ENCODE assay signal across 18 cellular contexts in the genomic region with DNA sequence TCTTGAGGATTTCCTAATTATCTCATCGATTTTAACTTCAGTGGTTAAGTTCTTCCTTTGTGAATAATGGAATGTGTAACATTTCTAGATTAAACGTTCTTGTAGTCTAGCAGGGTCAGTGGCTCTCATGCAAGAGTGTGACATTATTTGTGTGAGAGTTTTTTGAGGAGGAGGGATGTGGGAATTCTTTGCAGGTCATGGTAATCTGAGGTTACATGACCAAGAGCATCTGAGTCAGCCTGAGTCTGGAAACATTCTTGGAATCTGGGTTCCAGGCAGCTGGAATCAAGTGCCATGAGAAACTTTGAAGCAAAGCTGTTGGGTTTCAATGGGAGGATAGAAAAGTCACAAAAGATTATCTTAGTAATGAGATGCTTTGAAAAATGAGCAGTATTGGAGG. TPM values are rescaled to one million over a fixed set of nuclear protein-coding genes. Genes with fewer than 3 reads are reported as not detected.
A peak's percentile ranks its signal among the peaks of the same experiment; 100 is the strongest.
DNase-seq lines count a peak whose midpoint lies in the region; ATAC-seq, FAIRE-seq and TF ChIP-seq lines count a peak whose summit lies in the region.
"Had no signal": no experiment of that assay in that cellular context is flagged by ENCODE, and none has a peak within 500 bp of the region (broad histone marks: within the 10 kb centered on the region; RNA-seq: fewer than 3 reads in every experiment).

No MANE protein-coding gene starts in this region.

- H3K27me3 ChIP-seq in HepG2 (ENCODE audit: control insufficient read depth in 1 of 2, insufficient read depth in 2 of 2, low read length in 2 of 2) (no peaks in the 10 kb centered on the region), right lobe of liver (no peaks in the 10 kb centered on the region)
- H3K27me3 ChIP-seq: tibial nerve had no signal

- H3K9ac ChIP-seq in HepG2 (ENCODE audit: insufficient read depth, low read depth, low read length), result no peak overlapping the region

- peaks cover 5 to 31% of the 10 kb centered on the region in 2 experiments for H3K36me3 ChIP-seq in HepG2 (replicated peaks in 1 of 2; ENCODE audit: control insufficient read depth in 1 of 2, insufficient read depth in 2 of 2, low read length in 2 of 2)
- H3K36me3 ChIP-seq in right lobe of liver, result no peaks in the 10 kb centered on the region
- H3K36me3 ChIP-seq: tibial nerve had no signal

- H3K9me3 ChIP-seq in HepG2 (ENCODE audit: low read length), result no peaks in the 10 kb centered on the region
- no peaks in the 10 kb centered on the region for H3K9me3 ChIP-seq in right lobe of liver
- H3K9me3 ChIP-seq: tibial nerve had no signal

- H3K79me2 ChIP-seq in HepG2 (ENCODE audit: insufficient read depth, low read length), result no peaks in the 10 kb centered on the region

- POLR2A ChIA-PET in HepG2 (lab: Yijun Ruan, JAX), result no interaction called here

- TF ChIP-seq EP300 in HepG2 (IDR thresholded peaks at IDR 0.05; ENCODE audit: low read depth in 2 of 2, low read length in 2 of 2) (no peak), HepG2 (CRISPR knock-in tag; IDR thresholded peaks at IDR 0.05; ENCODE audit: borderline replicate concordance) (no peak)

- CTCF ChIA-PET in HepG2 (lab: Yijun Ruan, JAX; ENCODE audit: low intra/inter-chr PET ratio, low total read pairs), result no interaction called here

- H3K4me1 ChIP-seq in HepG2 (ENCODE audit: insufficient read depth, low read length), result no peaks in the 10 kb centered on the region
- no peaks in the 10 kb centered on the region for H3K4me1 ChIP-seq in right lobe of liver
- H3K4me1 ChIP-seq: tibial nerve had no signal

- TF ChIP-seq POLR2A in HepG2 (IDR thresholded peaks at IDR 0.05; ENCODE audit: insufficient read depth in 1 of 2, low read depth in 2 of 2, low read length in 2 of 2) (no peak), right lobe of liver (IDR thresholded peaks at IDR 0.05) (no peak)

- no peak for FAIRE-seq in HepG2 (lab: Jason Lieb, UNC)
- FAIRE-seq: A204.1, GM19239, islet of Langerhans had no signal

- ATAC-seq in HepG2 (no peak), right lobe of liver (no peak)

- no peak overlapping the region for H3K4me2 ChIP-seq in HepG2 (ENCODE audit: low read depth, low read length)

- TF ChIP-seq CTCF in HepG2 (CRISPR knock-in tag; IDR thresholded peaks at IDR 0.05) (no peak), right lobe of liver (IDR thresholded peaks at IDR 0.05) (no peak)

- H3K4me3 ChIP-seq in HepG2 (replicated peaks in 1 of 3; ENCODE audit: insufficient read depth in 1 of 3, low read depth in 2 of 3, low read length in 3 of 3) (no peak overlapping the region), right lobe of liver (no peak overlapping the region)
- H3K4me3 ChIP-seq: tibial nerve had no signal

- no peaks in the 10 kb centered on the region for H4K20me1 ChIP-seq in HepG2 (ENCODE audit: insufficient read depth, low read length)

- in situ Hi-C loops in HepG2 (cut with HindIII; ENCODE audit: extremely low pct_ligation_motif_present, low pct_unique_long_range_greater_than_20kb), result no loop called here

- DNase-seq in HepG2 (ENCODE audit: low spot score) (no peak), right lobe of liver (no peak), amniotic epithelial cell (ENCODE audit: low read depth) (peak; percentile 87), foreskin melanocyte (peak; percentile 71), NCI-H2107 (lab: John Stamatoyannopoulos, UW) (no peak), amygdala (lab: John Stamatoyannopoulos, UW) (no peak), GM19238 (ENCODE audit: insufficient read length, low spot score) (no peak), NCI-H524 (lab: John Stamatoyannopoulos, UW) (no peak)
- DNase-seq: activated CD4-positive, alpha-beta T cell treated with anti-CD3 and anti-CD28 coated beads for 1 hour; endodermal cell; NCI-H1436 treated with DMSO at 0.1 percent for 48 hours; NCI-H446; nucleus accumbens; SIG-M5 had no signal

- 85% methylated on average over 2 of the region's 2 CpGs for WGBS in HepG2 (ENCODE audit: low lambda C conversion rate)
- 27% methylated on average over 2 of the region's 2 CpGs for WGBS in right lobe of liver (ENCODE audit: insufficient coverage, low coverage, low lambda C conversion rate, missing lambda C conversion rate)

- intact Hi-C loops in HepG2 (cut with micrococcal nuclease; ENCODE audit: unreplicated experiment), result no loop called here
- intact Hi-C loops in right lobe of liver (cut with DNase I), result no loop called here

- no peak overlapping the region for H3K27ac ChIP-seq in HepG2 (ENCODE audit: extremely low read length, insufficient read depth, low read length)
- H3K27ac ChIP-seq in right lobe of liver, result no peak overlapping the region
- H3K27ac ChIP-seq: tibial nerve had no signal

- no peak for TF ChIP-seq RAD21 in HepG2 (CRISPR knock-in tag; IDR thresholded peaks at IDR 0.05)

- no TSS peak for BruUV-seq in HepG2 (replicated peaks; lab: Mats Ljungman, UMichigan)

- H2AFZ ChIP-seq in HepG2 (ENCODE audit: low read length), result no peak overlapping the region

TF ChIP-seq in HepG2, 621 proteins besides CTCF, POLR2A, EP300 and RAD21:
- TF ChIP-seq ZNF883 (CRISPR knock-in tag; IDR thresholded peaks at IDR 0.05; ENCODE audit: not compliant biosample characterization), result no peak
- 0 out of 2 replicates have a peak, but pooled peaks have one; percentile 39 for TF ChIP-seq SSRP1 (CRISPR knock-in tag; IDR thresholded peaks at IDR 0.05)
- TF ChIP-seq PITX1 (CRISPR knock-in tag; IDR thresholded peaks at IDR 0.05), result no peak
- TF ChIP-seq ZNF605 (CRISPR knock-in tag; IDR thresholded peaks at IDR 0.05), result no peak
- TF ChIP-seq, protein P1, sequence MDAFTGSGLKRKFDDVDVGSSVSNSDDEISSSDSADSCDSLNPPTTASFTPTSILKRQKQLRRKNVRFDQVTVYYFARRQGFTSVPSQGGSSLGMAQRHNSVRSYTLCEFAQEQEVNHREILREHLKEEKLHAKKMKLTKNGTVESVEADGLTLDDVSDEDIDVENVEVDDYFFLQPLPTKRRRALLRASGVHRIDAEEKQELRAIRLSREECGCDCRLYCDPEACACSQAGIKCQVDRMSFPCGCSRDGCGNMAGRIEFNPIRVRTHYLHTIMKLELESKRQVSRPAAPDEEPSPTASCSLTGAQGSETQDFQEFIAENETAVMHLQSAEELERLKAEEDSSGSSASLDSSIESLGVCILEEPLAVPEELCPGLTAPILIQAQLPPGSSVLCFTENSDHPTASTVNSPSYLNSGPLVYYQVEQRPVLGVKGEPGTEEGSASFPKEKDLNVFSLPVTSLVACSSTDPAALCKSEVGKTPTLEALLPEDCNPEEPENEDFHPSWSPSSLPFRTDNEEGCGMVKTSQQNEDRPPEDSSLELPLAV (CRISPR knock-in tag; conservative IDR thresholded peaks at IDR 0.05; ENCODE audit: low read depth), result no peak
- TF ChIP-seq PAF1 (CRISPR knock-in tag; IDR thresholded peaks at IDR 0.05), result 0 out of 2 replicates have a peak, but pooled peaks have one; percentile 4

RNA-seq across cellular contexts. Expression of a gene that starts 49.5 kb away (rescaled TPM):
- total RNA-seq in HepG2 (2016; rRNA removed; fragmentation: Illumina TruSeq; extraction: Trizol), result 64.2 and 91.1 TPM in 2 replicates
- 8.4 and 10.9 TPM in 2 replicates for total RNA-seq in HepG2 (2016; cell fraction: cytosol; rRNA removed; fragmentation: Illumina TruSeq; extraction: Trizol; ENCODE audit: low read depth)
- total RNA-seq in HepG2 (2016; cell fraction: insoluble cytoplasmic fraction; rRNA removed; fragmentation: Illumina TruSeq; extraction: Trizol), result 66.0 and 90.6 TPM in 2 replicates
- 16.0 and 19.5 TPM in 2 replicates for total RNA-seq in HepG2 (2016; cell fraction: membrane; rRNA removed; fragmentation: Illumina TruSeq; extraction: Trizol)
- total RNA-seq in HepG2 (2016; cell fraction: nucleus; rRNA removed; fragmentation: Illumina TruSeq; extraction: Trizol), result 61.7 and 67.1 TPM in 2 replicates
- 265 and 274 TPM in 2 replicates for polyA plus RNA-seq in HepG2 (2011; rRNA removed)
- polyA plus RNA-seq in HepG2 (2011; cell fraction: cytosol; rRNA removed), result 91.6 and 146 TPM in 2 replicates
- 267 and 310 TPM in 2 replicates for polyA plus RNA-seq in HepG2 (2011; cell fraction: nucleus; rRNA removed)
- polyA plus RNA-seq in HepG2 (2012), result 133 and 173 TPM in 2 replicates
- polyA plus RNA-seq in HepG2 (2016; cell fraction: cytosol; fragmentation: Illumina TruSeq; extraction: Trizol; ENCODE audit: low read depth), result 4.9 and 5.5 TPM in 2 replicates
- 71.8 and 74.5 TPM in 2 replicates for polyA plus RNA-seq in HepG2 (2016; cell fraction: insoluble cytoplasmic fraction; fragmentation: Illumina TruSeq; extraction: Trizol; ENCODE audit: low read depth)
- 8.3 and 9.0 TPM in 2 replicates for polyA plus RNA-seq in HepG2 (2016; cell fraction: membrane; fragmentation: Illumina TruSeq; extraction: Trizol; ENCODE audit: low read depth)
- polyA plus RNA-seq in HepG2 (2016; cell fraction: nucleus; fragmentation: Illumina TruSeq; extraction: Trizol; ENCODE audit: insufficient read depth, low read depth), result 71.3 and 81.0 TPM in 2 replicates
- 11.6 and 131 TPM in 2 replicates for polyA minus RNA-seq in HepG2 (2011; rRNA and poly(A)+ RNA removed; ENCODE audit: low replicate concordance)
- 129 and 164 TPM in 2 replicates for polyA minus RNA-seq in HepG2 (2011; cell fraction: cytosol; rRNA and poly(A)+ RNA removed)
- 724 and 744 TPM in 2 replicates for polyA minus RNA-seq in HepG2 (2011; cell fraction: nucleus; rRNA and poly(A)+ RNA removed)
- total RNA-seq in right lobe of liver, result 100 to 1,000 TPM in 3 of 6 experiments, 10 to 100 TPM in 3; 23.6 to 121 (median 73.2) TPM

Comparison
In these comparisons a context has a peak if more than half of its experiments do, and no peak if none do; other contexts are left out.
1. DNase-seq: peak in amniotic epithelial cell (single experiment) and foreskin melanocyte (single experiment); none in HepG2 (single experiment), right lobe of liver (0 of 3), NCI-H2107 (single experiment), amygdala (0 of 56), GM19238 (single experiment) and NCI-H524 (0 of 2).